8 cellular contexts compared by ENCODE assay signal in the genomic region with DNA sequence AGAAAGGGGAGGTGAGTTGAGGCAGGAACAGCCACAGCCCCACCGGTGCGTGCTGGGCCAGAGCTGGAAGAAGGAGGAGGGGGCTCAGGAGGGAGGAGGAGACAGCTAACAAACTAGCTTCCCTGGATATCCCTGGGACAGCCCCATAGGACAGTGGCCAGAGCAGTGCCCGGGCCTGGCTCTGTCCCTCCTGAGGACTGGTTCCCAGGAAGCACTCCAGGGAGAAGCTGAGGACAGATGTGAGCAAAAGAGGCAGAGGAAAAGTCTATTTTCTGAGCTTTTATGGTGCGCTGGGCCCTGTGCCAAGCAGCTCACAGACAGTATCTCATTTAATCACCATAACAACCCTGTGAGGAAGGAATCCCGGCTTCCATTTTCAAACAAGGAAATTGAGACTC. TPM values are rescaled to one million over a fixed set of nuclear protein-coding genes. Genes with fewer than 3 reads are reported as not detected.
DNase-seq lines count a peak whose midpoint lies in the region; ATAC-seq and TF ChIP-seq lines count a peak whose summit lies in the region.

No MANE protein-coding gene starts in this region.

- peak overlapping the region; percentile 62 for H3K9ac ChIP-seq in Loucy (ENCODE audit: low read depth, low read length, poor library complexity, severe bottlenecking)

- H3K4me3 ChIP-seq in Loucy (ENCODE audit: low read length, poor library complexity, severe bottlenecking) (peak overlapping the region; percentile 57), transverse colon (no peak overlapping the region)

- no peaks in the 10 kb centered on the region for H3K79me2 ChIP-seq in Loucy (ENCODE audit: insufficient read depth, low read length)

- peak overlapping the region; percentile 83 for H2AFZ ChIP-seq in Loucy (ENCODE audit: low read length)

- H3K9me3 ChIP-seq in Loucy (ENCODE audit: insufficient read depth, low read depth, low read length) (no peaks in the 10 kb centered on the region), transverse colon (no peaks in the 10 kb centered on the region)

- in situ Hi-C loops in transverse colon (cut with MboI; ENCODE audit: low pct_ligation_motif_present in 1 of 4, low pct_unique_long_range_greater_than_20kb in 1 of 4, low sequenced_read_pairs in 3 of 4): no loop called here

- TF ChIP-seq EP300 in transverse colon (IDR thresholded peaks at IDR 0.05; ENCODE audit: low read depth): no peak

- TF ChIP-seq CTCF in Loucy (conservative IDR thresholded peaks at IDR 0.05; ENCODE audit: low read length): no peak
- TF ChIP-seq CTCF in transverse colon (IDR thresholded peaks at IDR 0.05): no peak

- ATAC-seq in GM18502 (IDR thresholded peaks at IDR 0.05; ENCODE audit: poor library complexity, unreplicated experiment): no peak

- no peaks in the 10 kb centered on the region for H3K36me3 ChIP-seq in Loucy (ENCODE audit: insufficient read depth, low read length)
- H3K36me3 ChIP-seq in transverse colon: no peaks in the 10 kb centered on the region

- DNase-seq in epidermal melanocyte (ENCODE audit: insufficient read length, low spot score): peak; percentile 19
- DNase-seq in medulla oblongata (ENCODE audit: extremely low spot score): peak; percentile 13
- DNase-seq in transverse colon: no peak
- DNase-seq in NCI-H446 treated with DMSO at 0.1 percent for 48 hours (lab: John Stamatoyannopoulos, UW): no peak
- no peak for DNase-seq in caudate nucleus (lab: John Stamatoyannopoulos, UW)
- no peak for DNase-seq in NOMO-1 treated with dmso at 0.1 percent for 144 hours (lab: John Stamatoyannopoulos, UW; ENCODE audit: unreplicated experiment)

- H3K4me2 ChIP-seq in Loucy (ENCODE audit: low read depth, low read length, poor library complexity, severe bottlenecking): peak overlapping the region; percentile 86

- H3K4me1 ChIP-seq in Loucy (ENCODE audit: insufficient read depth, low read length, poor library complexity, severe bottlenecking) (peaks cover 28% of the 10 kb centered on the region), transverse colon (peaks cover 20 to 31% (median 23%) of the 10 kb centered on the region in 4 donors)

- no peak for TF ChIP-seq POLR2A in transverse colon (IDR thresholded peaks at IDR 0.05)

- peak overlapping the region; percentile 70 to 79 (median 72) for H3K27ac ChIP-seq in transverse colon
- no peak overlapping the region for H3K27ac ChIP-seq in caudate nucleus (ENCODE audit: low read depth, low read length)

- intact Hi-C loops in transverse colon (cut with DNase I; ENCODE audit: low total_unique reads): no loop called here

- H3K27me3 ChIP-seq in Loucy (ENCODE audit: insufficient read depth, low read length, poor library complexity, severe bottlenecking): no peaks in the 10 kb centered on the region
- no peaks in the 10 kb centered on the region for H3K27me3 ChIP-seq in transverse colon

- H4K20me1 ChIP-seq in Loucy (ENCODE audit: insufficient read depth, low read length, poor library complexity, severe bottlenecking): no peaks in the 10 kb centered on the region

- no peaks in the 10 kb centered on the region for H3K9me2 ChIP-seq in Loucy (replicated peaks; ENCODE audit: low read depth, low read length)

- 38 to 44% methylated on average over 1 to 5 of the region's 5 CpGs for WGBS in transverse colon (ENCODE audit: low coverage in 1 of 2), 2 donors

- no peaks in the 10 kb centered on the region for H3F3A ChIP-seq in Loucy (ENCODE audit: low read depth)

RNA-seq across cellular contexts. Expression of gene DCHS1, which starts 8.3 kb away (rescaled TPM):
- total RNA-seq in transverse colon: 10 to 100 TPM in 3 of 4 donors, 1 to 10 TPM in 1; 5.5 to 17.7 (median 14.0) TPM

RNA-seq across cellular contexts. Expression of gene TPP1, which starts 28.1 kb away (rescaled TPM):
- 100 to 1,000 TPM in 1 of 4 donors, 10 to 100 TPM in 3; 64.0 to 114 (median 74.0) TPM for total RNA-seq in transverse colon

RNA-seq across cellular contexts. Expression of gene TAF10, which starts 35.3 kb away (rescaled TPM):
- total RNA-seq in transverse colon: 100 to 1,000 TPM in 1 of 4 donors, 10 to 100 TPM in 3; 35.7 to 114 (median 53.8) TPM

RNA-seq across cellular contexts. Expression of gene MRPL17, which starts 35.9 kb away (rescaled TPM):
- 10 to 100 TPM in 3 of 4 donors, 1 to 10 TPM in 1; 9.3 to 62.9 (median 14.2) TPM for total RNA-seq in transverse colon

RNA-seq across cellular contexts. Expression of gene ILK, which starts 43.7 kb away (rescaled TPM):
- total RNA-seq in transverse colon: 100 to 1,000 TPM; 159 to 211 (median 169) TPM

Comparison
In these comparisons a context has a peak if more than half of its experiments do, and no peak if none do; other contexts are left out.
1. DNase-seq: peak in epidermal melanocyte (single experiment) and medulla oblongata (single experiment); none in transverse colon (single experiment), NCI-H446 treated with DMSO at 0.1 percent for 48 hours (single experiment), caudate nucleus (0 of 61) and NOMO-1 treated with dmso at 0.1 percent for 144 hours (single experiment).